Comparison of ENCODE assay signal across 24 cellular contexts in genomic region chr11:61780581-61781162, GRCh38. TPM values are rescaled to one million over a fixed set of nuclear protein-coding genes. Genes with fewer than 3 reads are reported as not detected.
A peak's percentile ranks its signal among the peaks of the same experiment; 100 is the strongest.
DNase-seq lines count a peak whose midpoint lies in the region; ATAC-seq, FAIRE-seq and TF ChIP-seq lines count a peak whose summit lies in the region.
"Had no signal": no experiment of that assay in that cellular context is flagged by ENCODE, and none has a peak within 500 bp of the region (broad histone marks: within the 10 kb centered on the region; RNA-seq: fewer than 3 reads in every experiment).

No MANE protein-coding gene starts in this region.

- peaks cover 2% of the 10 kb centered on the region for H3K36me3 Mint-ChIP-seq in activated naive CD8-positive, alpha-beta T cell treated with anti-CD3 and anti-CD28 coated beads, Interleukin-2, amount 10 ng/mL, durations not matched to agents 7 days and 5 days
- H3K36me3 Mint-ChIP-seq in activated naive CD8-positive, alpha-beta T cell treated with anti-CD3 and anti-CD28 coated beads, Interleukin-2, amount 50 U/mL, for 24 hours (ENCODE audit: low read depth): peaks cover 10% of the 10 kb centered on the region
- peaks cover 33% of the 10 kb centered on the region for H3K36me3 Mint-ChIP-seq in stimulated activated effector memory CD8-positive, alpha-beta T cell treated with anti-CD3 and anti-CD28 coated beads, Interleukin-12 subunit alpha, Interleukin-12 subunit beta, amount 100 ng/mL, for 72 hours

- TF ChIP-seq CTCF in RWPE2 (IDR thresholded peaks at IDR 0.05; ENCODE audit: poor library complexity, severe bottlenecking): no peak
- TF ChIP-seq CTCF in kidney (IDR thresholded peaks at IDR 0.05; ENCODE audit: borderline replicate concordance, extremely low read depth, insufficient read depth): no peak

- FAIRE-seq in kidney (lab: Jason Lieb, UNC): no peak

- H3K4me3 ChIP-seq in RWPE2 (ENCODE audit: severe bottlenecking) (no peak overlapping the region), kidney (ENCODE audit: low read length in 2 of 2) (no peak overlapping the region)
- H3K4me3 ChIP-seq: BLaER1, MG63, Peyer's patch, SK-N-MC had no signal

- POLR2A ChIA-PET in activated naive CD8-positive, alpha-beta T cell treated with anti-CD3 and anti-CD28 coated beads, Interleukin-2, amount 10 ng/mL, durations not matched to agents 7 days and 5 days (lab: Charles Lee): interaction anchor here (0.8 to 1.3 kb wide), 2 partner anchors 12 to 34 kb away, joined by 3 read pairs; partner anchors contain the start of gene FEN1

- no peak for DNase-seq in activated naive CD8-positive, alpha-beta T cell treated with anti-CD3 and anti-CD28 coated beads, Interleukin-2, amount 10 ng/mL, durations not matched to agents 7 days and 5 days
- no peak for DNase-seq in activated naive CD8-positive, alpha-beta T cell treated with anti-CD3 and anti-CD28 coated beads, Interleukin-2, amount 50 U/mL, for 24 hours
- DNase-seq in RWPE2 (ENCODE audit: low spot score): no peak
- DNase-seq in kidney: peak; percentile 52
- no peak for DNase-seq in stimulated activated effector memory CD8-positive, alpha-beta T cell treated with anti-CD3 and anti-CD28 coated beads, Interleukin-12 subunit alpha, Interleukin-12 subunit beta, amount 100 ng/mL, for 72 hours (ENCODE audit: low spot score in 2 of 2)
- DNase-seq in dedifferentiated amniotic fluid mesenchymal stem cell (ENCODE audit: extremely low spot score): no peak
- DNase-seq: Calu3; CD4-positive, alpha-beta memory T cell; GF-D8; GOT3; Karpas-422; MG63; NCI-H1092 treated with DMSO at 0.1 percent for 48 hours; NCI-H2081; NCI-H510A; NCI-H748 treated with DMSO at 0.1 percent for 48 hours; NK-92 treated with Interleukin-12 subunit alpha and Interleukin-12 subunit beta, amount 100 ng/mL, for 24 hours; Peyer's patch; SHP77 had no signal

- H3K36me3 ChIP-seq in RWPE2 (ENCODE audit: low read depth): no peaks in the 10 kb centered on the region; the same call in 1 of the 2 replicates
- H3K36me3 ChIP-seq in kidney (ENCODE audit: control insufficient read depth in 1 of 2, insufficient read depth in 2 of 2, low read length in 2 of 2): peaks cover 0 to 12% of the 10 kb centered on the region in 2 donors
- H3K36me3 ChIP-seq: MG63 had no signal

- no peak overlapping the region for H3K9ac ChIP-seq in kidney (ENCODE audit: low read length in 2 of 2)

- H3K27ac ChIP-seq in RWPE2 (ENCODE audit: poor library complexity, severe bottlenecking) (no peak overlapping the region), kidney (ENCODE audit: low read depth in 2 of 2, low read length in 2 of 2) (no peak overlapping the region)
- H3K27ac ChIP-seq: BLaER1, Peyer's patch, SK-N-MC had no signal

- peak overlapping the region; percentile 43 for H3K27ac Mint-ChIP-seq in activated naive CD8-positive, alpha-beta T cell treated with anti-CD3 and anti-CD28 coated beads, Interleukin-2, amount 10 ng/mL, durations not matched to agents 7 days and 5 days
- H3K27ac Mint-ChIP-seq in activated naive CD8-positive, alpha-beta T cell treated with anti-CD3 and anti-CD28 coated beads, Interleukin-2, amount 50 U/mL, for 24 hours: no peak overlapping the region
- H3K27ac Mint-ChIP-seq in stimulated activated effector memory CD8-positive, alpha-beta T cell treated with anti-CD3 and anti-CD28 coated beads, Interleukin-12 subunit alpha, Interleukin-12 subunit beta, amount 100 ng/mL, for 72 hours: peak overlapping the region; percentile 77

- intact Hi-C loops in kidney (cut with DNase I): no loop called here

- H3K9me3 ChIP-seq in RWPE2 (ENCODE audit: severe bottlenecking) (no peaks in the 10 kb centered on the region), kidney (ENCODE audit: control insufficient read depth in 1 of 2, low read length in 2 of 2) (no peaks in the 10 kb centered on the region)
- H3K9me3 ChIP-seq: BLaER1, MG63, Peyer's patch had no signal

- H3K9me3 Mint-ChIP-seq in activated naive CD8-positive, alpha-beta T cell treated with anti-CD3 and anti-CD28 coated beads, Interleukin-2, amount 10 ng/mL, durations not matched to agents 7 days and 5 days: no peaks in the 10 kb centered on the region
- no peaks in the 10 kb centered on the region for H3K9me3 Mint-ChIP-seq in activated naive CD8-positive, alpha-beta T cell treated with anti-CD3 and anti-CD28 coated beads, Interleukin-2, amount 50 U/mL, for 24 hours
- H3K9me3 Mint-ChIP-seq in stimulated activated effector memory CD8-positive, alpha-beta T cell treated with anti-CD3 and anti-CD28 coated beads, Interleukin-12 subunit alpha, Interleukin-12 subunit beta, amount 100 ng/mL, for 72 hours: no peaks in the 10 kb centered on the region
- H3K9me3 Mint-ChIP-seq: CD4-positive, alpha-beta memory T cell had no signal

- H3K4me1 ChIP-seq in RWPE2 (ENCODE audit: insufficient read depth, poor library complexity, severe bottlenecking) (no peaks in the 10 kb centered on the region), kidney (ENCODE audit: control insufficient read depth in 1 of 2, insufficient read depth in 1 of 2, low read depth in 1 of 2, low read length in 2 of 2) (peaks cover 0 to 2% of the 10 kb centered on the region in 2 donors)

- no peaks in the 10 kb centered on the region for H3K27me3 ChIP-seq in RWPE2 (ENCODE audit: insufficient read depth, poor library complexity, severe bottlenecking)
- H3K27me3 ChIP-seq: BLaER1, MG63, Peyer's patch had no signal

- no peak for ATAC-seq in activated naive CD8-positive, alpha-beta T cell treated with anti-CD3 and anti-CD28 coated beads, Interleukin-2, amount 10 ng/mL, durations not matched to agents 7 days and 5 days (ENCODE audit: low read depth)
- no peak for ATAC-seq in activated naive CD8-positive, alpha-beta T cell treated with anti-CD3 and anti-CD28 coated beads, Interleukin-2, amount 50 U/mL, for 24 hours
- ATAC-seq in RWPE2 (ENCODE audit: low read depth) (peak; percentile 10; the same call in 1 of the 3 replicates), HG03039 (IDR thresholded peaks at IDR 0.05; ENCODE audit: unreplicated experiment) (no peak), HG02970 (IDR thresholded peaks at IDR 0.05; ENCODE audit: low FRiP score, unreplicated experiment) (no peak)
- ATAC-seq in stimulated activated effector memory CD8-positive, alpha-beta T cell treated with anti-CD3 and anti-CD28 coated beads, Interleukin-12 subunit alpha, Interleukin-12 subunit beta, amount 100 ng/mL, for 72 hours: no peak

- H3K4me1 Mint-ChIP-seq in activated naive CD8-positive, alpha-beta T cell treated with anti-CD3 and anti-CD28 coated beads, Interleukin-2, amount 10 ng/mL, durations not matched to agents 7 days and 5 days: peaks cover 8% of the 10 kb centered on the region
- peaks cover 18% of the 10 kb centered on the region for H3K4me1 Mint-ChIP-seq in activated naive CD8-positive, alpha-beta T cell treated with anti-CD3 and anti-CD28 coated beads, Interleukin-2, amount 50 U/mL, for 24 hours
- peaks cover 29% of the 10 kb centered on the region for H3K4me1 Mint-ChIP-seq in stimulated activated effector memory CD8-positive, alpha-beta T cell treated with anti-CD3 and anti-CD28 coated beads, Interleukin-12 subunit alpha, Interleukin-12 subunit beta, amount 100 ng/mL, for 72 hours

- H3K4me3 Mint-ChIP-seq in activated naive CD8-positive, alpha-beta T cell treated with anti-CD3 and anti-CD28 coated beads, Interleukin-2, amount 10 ng/mL, durations not matched to agents 7 days and 5 days: no peak overlapping the region
- no peak overlapping the region for H3K4me3 Mint-ChIP-seq in activated naive CD8-positive, alpha-beta T cell treated with anti-CD3 and anti-CD28 coated beads, Interleukin-2, amount 50 U/mL, for 24 hours
- no peak overlapping the region for H3K4me3 Mint-ChIP-seq in stimulated activated effector memory CD8-positive, alpha-beta T cell treated with anti-CD3 and anti-CD28 coated beads, Interleukin-12 subunit alpha, Interleukin-12 subunit beta, amount 100 ng/mL, for 72 hours
- H3K4me3 Mint-ChIP-seq: CD4-positive, alpha-beta memory T cell had no signal

- H3K27me3 Mint-ChIP-seq in activated naive CD8-positive, alpha-beta T cell treated with anti-CD3 and anti-CD28 coated beads, Interleukin-2, amount 10 ng/mL, durations not matched to agents 7 days and 5 days: no peaks in the 10 kb centered on the region
- H3K27me3 Mint-ChIP-seq in activated naive CD8-positive, alpha-beta T cell treated with anti-CD3 and anti-CD28 coated beads, Interleukin-2, amount 50 U/mL, for 24 hours: peaks cover 1% of the 10 kb centered on the region
- H3K27me3 Mint-ChIP-seq: CD4-positive, alpha-beta memory T cell had no signal

RNA-seq across cellular contexts. Expression of gene TMEM258, which starts 11.7 kb away (rescaled TPM):
- total RNA-seq in activated naive CD8-positive, alpha-beta T cell treated with anti-CD3 and anti-CD28 coated beads, Interleukin-2, amount 10 ng/mL, durations not matched to agents 7 days and 5 days: 100 to 1,000 TPM; 127 to 140 TPM
- total RNA-seq in kidney: 92.1 TPM
- polyA plus RNA-seq in kidney (ENCODE audit: insufficient read depth, low read depth, low replicate concordance): 228 TPM

RNA-seq across cellular contexts. Expression of gene FEN1, which starts 12.0 kb away (rescaled TPM):
- total RNA-seq in activated naive CD8-positive, alpha-beta T cell treated with anti-CD3 and anti-CD28 coated beads, Interleukin-2, amount 10 ng/mL, durations not matched to agents 7 days and 5 days: 10 to 100 TPM; 87.1 to 88.7 TPM
- 8.8 TPM for total RNA-seq in kidney
- polyA plus RNA-seq in kidney (ENCODE audit: insufficient read depth, low read depth, low replicate concordance): 8.5 TPM

RNA-seq across cellular contexts. Expression of gene MYRF, which starts 28.2 kb away (rescaled TPM):
- 1 to 10 TPM; 3.4 TPM for total RNA-seq in activated naive CD8-positive, alpha-beta T cell treated with anti-CD3 and anti-CD28 coated beads, Interleukin-2, amount 10 ng/mL, durations not matched to agents 7 days and 5 days
- total RNA-seq in kidney: 36.3 TPM
- polyA plus RNA-seq in kidney (ENCODE audit: insufficient read depth, low read depth, low replicate concordance): 6.0 TPM

RNA-seq across cellular contexts. Expression of gene FADS1, which starts 36.1 kb away (rescaled TPM):
- 10 to 100 TPM; 53.2 to 54.7 TPM for total RNA-seq in activated naive CD8-positive, alpha-beta T cell treated with anti-CD3 and anti-CD28 coated beads, Interleukin-2, amount 10 ng/mL, durations not matched to agents 7 days and 5 days
- total RNA-seq in kidney: 19.5 TPM
- polyA plus RNA-seq in kidney (ENCODE audit: insufficient read depth, low read depth, low replicate concordance): 6.7 TPM

RNA-seq across cellular contexts. Expression of gene FADS2, which starts 47.4 kb away (rescaled TPM):
- total RNA-seq in activated naive CD8-positive, alpha-beta T cell treated with anti-CD3 and anti-CD28 coated beads, Interleukin-2, amount 10 ng/mL, durations not matched to agents 7 days and 5 days: 100 to 1,000 TPM; 245 to 280 TPM
- 49.2 TPM for total RNA-seq in kidney
- 9.8 TPM for polyA plus RNA-seq in kidney (ENCODE audit: insufficient read depth, low read depth, low replicate concordance)
- total RNA-seq: HT-29 had no signal
